In the genomic region with DNA sequence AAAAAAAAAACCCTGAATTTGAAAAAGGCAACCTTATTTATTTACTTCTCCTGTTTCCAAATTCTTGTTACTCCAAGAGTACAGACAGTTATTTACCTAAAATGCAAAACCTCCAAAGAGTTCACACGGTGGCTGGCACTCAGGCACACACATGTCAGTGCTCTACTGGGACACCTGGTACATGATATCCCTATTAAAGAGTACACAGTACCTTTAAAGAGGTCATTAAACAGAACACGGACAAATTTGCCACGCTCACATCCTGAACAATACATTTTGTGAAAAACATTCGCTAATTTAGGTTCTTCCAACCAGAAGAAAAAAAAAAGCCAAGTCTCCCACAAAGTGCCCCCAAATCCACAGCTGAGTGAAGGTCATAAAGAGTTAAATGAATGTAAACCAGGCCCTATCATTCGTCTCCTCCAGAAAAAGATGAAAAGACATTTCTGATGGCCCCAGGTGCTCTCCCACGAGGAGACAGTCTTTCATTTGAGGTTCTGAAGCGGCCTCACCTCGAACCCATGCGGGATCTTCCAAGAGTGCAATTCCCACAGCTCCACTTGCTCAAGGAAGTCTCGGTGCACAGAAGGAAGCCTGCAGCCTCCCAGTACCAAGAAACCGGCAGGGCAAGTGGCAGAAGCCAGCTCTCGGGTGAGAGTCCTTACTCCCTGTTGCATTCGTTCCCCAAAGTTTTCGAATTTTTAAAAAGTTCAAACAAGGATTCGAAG, we compare ENCODE assay signal across 1 cellular context.
TF ChIP-seq lines count a peak whose summit lies in the region.

No MANE protein-coding gene starts in this region.

TF ChIP-seq in HepG2, 621 proteins besides CTCF, POLR2A, EP300 and RAD21 (continued from another document):
- TF ChIP-seq, protein P1, sequence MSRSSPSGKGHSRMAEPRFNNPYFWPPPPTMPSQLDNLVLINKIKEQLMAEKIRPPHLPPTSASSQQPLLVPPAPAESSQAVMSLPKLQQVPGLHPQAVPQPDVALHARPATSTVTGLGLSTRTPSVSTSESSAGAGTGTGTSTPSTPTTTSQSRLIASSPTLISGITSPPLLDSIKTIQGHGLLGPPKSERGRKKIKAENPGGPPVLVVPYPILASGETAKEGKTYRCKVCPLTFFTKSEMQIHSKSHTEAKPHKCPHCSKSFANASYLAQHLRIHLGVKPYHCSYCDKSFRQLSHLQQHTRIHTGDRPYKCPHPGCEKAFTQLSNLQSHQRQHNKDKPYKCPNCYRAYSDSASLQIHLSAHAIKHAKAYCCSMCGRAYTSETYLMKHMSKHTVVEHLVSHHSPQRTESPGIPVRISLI (CRISPR knock-in tag; IDR thresholded peaks at IDR 0.05; ENCODE audit: borderline replicate concordance), result 0 out of 2 replicates have a peak, but pooled peaks have one; percentile 6
- TF ChIP-seq, protein P2, sequence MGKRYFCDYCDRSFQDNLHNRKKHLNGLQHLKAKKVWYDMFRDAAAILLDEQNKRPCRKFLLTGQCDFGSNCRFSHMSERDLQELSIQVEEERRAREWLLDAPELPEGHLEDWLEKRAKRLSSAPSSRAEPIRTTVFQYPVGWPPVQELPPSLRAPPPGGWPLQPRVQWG (CRISPR knock-in tag; IDR thresholded peaks at IDR 0.05; ENCODE audit: borderline replicate concordance, low read depth), result no peak
- TF ChIP-seq, protein P3, sequence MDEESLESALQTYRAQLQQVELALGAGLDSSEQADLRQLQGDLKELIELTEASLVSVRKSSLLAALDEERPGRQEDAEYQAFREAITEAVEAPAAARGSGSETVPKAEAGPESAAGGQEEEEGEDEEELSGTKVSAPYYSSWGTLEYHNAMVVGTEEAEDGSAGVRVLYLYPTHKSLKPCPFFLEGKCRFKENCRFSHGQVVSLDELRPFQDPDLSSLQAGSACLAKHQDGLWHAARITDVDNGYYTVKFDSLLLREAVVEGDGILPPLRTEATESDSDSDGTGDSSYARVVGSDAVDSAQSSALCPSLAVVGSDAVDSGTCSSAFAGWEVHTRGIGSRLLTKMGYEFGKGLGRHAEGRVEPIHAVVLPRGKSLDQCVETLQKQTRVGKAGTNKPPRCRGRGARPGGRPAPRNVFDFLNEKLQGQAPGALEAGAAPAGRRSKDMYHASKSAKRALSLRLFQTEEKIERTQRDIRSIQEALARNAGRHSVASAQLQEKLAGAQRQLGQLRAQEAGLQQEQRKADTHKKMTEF (CRISPR knock-in tag; IDR thresholded peaks at IDR 0.05), result no peak
- TF ChIP-seq, protein P4, sequence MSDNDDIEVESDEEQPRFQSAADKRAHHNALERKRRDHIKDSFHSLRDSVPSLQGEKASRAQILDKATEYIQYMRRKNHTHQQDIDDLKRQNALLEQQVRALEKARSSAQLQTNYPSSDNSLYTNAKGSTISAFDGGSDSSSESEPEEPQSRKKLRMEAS (IDR thresholded peaks at IDR 0.05), result 0 out of 2 replicates have a peak, but pooled peaks have one; percentile 17
- TF ChIP-seq, protein P5, sequence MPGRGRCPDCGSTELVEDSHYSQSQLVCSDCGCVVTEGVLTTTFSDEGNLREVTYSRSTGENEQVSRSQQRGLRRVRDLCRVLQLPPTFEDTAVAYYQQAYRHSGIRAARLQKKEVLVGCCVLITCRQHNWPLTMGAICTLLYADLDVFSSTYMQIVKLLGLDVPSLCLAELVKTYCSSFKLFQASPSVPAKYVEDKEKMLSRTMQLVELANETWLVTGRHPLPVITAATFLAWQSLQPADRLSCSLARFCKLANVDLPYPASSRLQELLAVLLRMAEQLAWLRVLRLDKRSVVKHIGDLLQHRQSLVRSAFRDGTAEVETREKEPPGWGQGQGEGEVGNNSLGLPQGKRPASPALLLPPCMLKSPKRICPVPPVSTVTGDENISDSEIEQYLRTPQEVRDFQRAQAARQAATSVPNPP (CRISPR knock-in tag; IDR thresholded peaks at IDR 0.05), result no peak
- TF ChIP-seq, protein P6, sequence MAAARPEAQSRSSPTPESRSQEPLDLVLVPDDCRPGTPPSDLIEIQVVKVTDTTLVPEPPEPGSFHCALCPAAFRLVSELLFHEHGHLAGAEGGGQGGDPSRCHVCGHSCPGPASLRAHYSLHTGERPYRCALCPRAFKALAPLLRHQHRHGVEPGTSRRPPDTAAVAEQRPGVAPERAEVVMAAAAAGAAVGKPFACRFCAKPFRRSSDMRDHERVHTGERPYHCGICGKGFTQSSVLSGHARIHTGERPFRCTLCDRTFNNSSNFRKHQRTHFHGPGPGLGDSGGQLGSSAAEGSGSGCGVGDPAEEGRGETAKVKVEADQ (CRISPR knock-in tag; IDR thresholded peaks at IDR 0.05; ENCODE audit: borderline replicate concordance), result no peak
- TF ChIP-seq ZNF570 (CRISPR knock-in tag; IDR thresholded peaks at IDR 0.05; ENCODE audit: borderline replicate concordance) (no peak; the same call in 1 of the 2 replicates), ZNF34 (CRISPR knock-in tag; IDR thresholded peaks at IDR 0.05; ENCODE audit: borderline replicate concordance) (no peak), SMAD3 (CRISPR knock-in tag; IDR thresholded peaks at IDR 0.05) (no peak), KLF13 (CRISPR knock-in tag; IDR thresholded peaks at IDR 0.05) (no peak), HIVEP1 (CRISPR knock-in tag; IDR thresholded peaks at IDR 0.05) (no peak), ZBTB20 (CRISPR knock-in tag; IDR thresholded peaks at IDR 0.05; ENCODE audit: borderline replicate concordance, low read depth) (0 out of 2 replicates have a peak, but pooled peaks have one; percentile 11), RBM22 (optimal IDR thresholded peaks at IDR 0.05; ENCODE audit: low read length) (no peak), GATAD2A (CRISPR knock-in tag; IDR thresholded peaks at IDR 0.05) (no peak), ZNF652 (CRISPR knock-in tag; IDR thresholded peaks at IDR 0.05; ENCODE audit: borderline replicate concordance, low read depth) (peak; percentile 89), HNRNPH1 (optimal IDR thresholded peaks at IDR 0.05; ENCODE audit: low read depth, low read length) (no peak), HDAC1 (CRISPR knock-in tag; IDR thresholded peaks at IDR 0.05) (0 out of 2 replicates have a peak, but pooled peaks have one; percentile 6), ZNF343 (CRISPR knock-in tag; IDR thresholded peaks at IDR 0.05) (no peak)
- TF ChIP-seq, protein P7, sequence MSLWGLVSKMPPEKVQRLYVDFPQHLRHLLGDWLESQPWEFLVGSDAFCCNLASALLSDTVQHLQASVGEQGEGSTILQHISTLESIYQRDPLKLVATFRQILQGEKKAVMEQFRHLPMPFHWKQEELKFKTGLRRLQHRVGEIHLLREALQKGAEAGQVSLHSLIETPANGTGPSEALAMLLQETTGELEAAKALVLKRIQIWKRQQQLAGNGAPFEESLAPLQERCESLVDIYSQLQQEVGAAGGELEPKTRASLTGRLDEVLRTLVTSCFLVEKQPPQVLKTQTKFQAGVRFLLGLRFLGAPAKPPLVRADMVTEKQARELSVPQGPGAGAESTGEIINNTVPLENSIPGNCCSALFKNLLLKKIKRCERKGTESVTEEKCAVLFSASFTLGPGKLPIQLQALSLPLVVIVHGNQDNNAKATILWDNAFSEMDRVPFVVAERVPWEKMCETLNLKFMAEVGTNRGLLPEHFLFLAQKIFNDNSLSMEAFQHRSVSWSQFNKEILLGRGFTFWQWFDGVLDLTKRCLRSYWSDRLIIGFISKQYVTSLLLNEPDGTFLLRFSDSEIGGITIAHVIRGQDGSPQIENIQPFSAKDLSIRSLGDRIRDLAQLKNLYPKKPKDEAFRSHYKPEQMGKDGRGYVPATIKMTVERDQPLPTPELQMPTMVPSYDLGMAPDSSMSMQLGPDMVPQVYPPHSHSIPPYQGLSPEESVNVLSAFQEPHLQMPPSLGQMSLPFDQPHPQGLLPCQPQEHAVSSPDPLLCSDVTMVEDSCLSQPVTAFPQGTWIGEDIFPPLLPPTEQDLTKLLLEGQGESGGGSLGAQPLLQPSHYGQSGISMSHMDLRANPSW (CRISPR knock-in tag; IDR thresholded peaks at IDR 0.05; ENCODE audit: borderline replicate concordance), result 0 out of 2 replicates have a peak, but pooled peaks have one; percentile 34
